Comparison of ENCODE assay signal across 34 cellular contexts in genomic region chr13:61850794-61851193, GRCh38.
"Had no signal": no experiment of that assay in that cellular context is flagged by ENCODE, and none has a peak within 500 bp of the region (broad histone marks: within the 10 kb centered on the region; RNA-seq: fewer than 3 reads in every experiment).

No MANE protein-coding gene starts in this region.

- ATAC-seq: activated CD4-positive, CD25-positive, alpha-beta regulatory T cell treated with anti-CD3 and anti-CD28 coated beads, Interleukin-2, amount 50 U/mL, for 24 hours; activated CD8-positive, alpha-beta T cell treated with anti-CD3 and anti-CD28 coated beads, Interleukin-2, amount 10 ng/mL, durations not matched to agents 7 days and 5 days; activated T-cell treated with anti-CD3 and anti-CD28 coated beads, Interleukin-2, amount 50 U/mL, for 72 hours; activated T-helper 17 cell treated with anti-CD3 and anti-CD28 coated beads, Interleukin-2, amount 50 U/mL, for 72 hours; body of pancreas; effector memory CD8-positive, alpha-beta T cell; foreskin keratinocyte; gastrocnemius medialis; heart right ventricle; T-helper 17 cell had no signal

- H3K36me3 ChIP-seq: esophagus muscularis mucosa, gastrocnemius medialis, heart right ventricle, WERI-Rb-1 had no signal

- H3K4me3 Mint-ChIP-seq: activated B cell treated with CpG ODN at 0.5 μM for 24 hours; activated CD8-positive, alpha-beta T cell treated with anti-CD3 and anti-CD28 coated beads, Interleukin-2, amount 10 ng/mL, durations not matched to agents 7 days and 5 days; activated naive CD8-positive, alpha-beta T cell; activated T-cell treated with anti-CD3 and anti-CD28 coated beads, Interleukin-2, amount 50 U/mL, for 24 hours; activated T-cell treated with anti-CD3 and anti-CD28 coated beads, Interleukin-2, amount 50 U/mL, for 72 hours; activated T-helper 17 cell treated with anti-CD3 and anti-CD28 coated beads, Interleukin-2, amount 50 U/mL, for 72 hours; effector memory CD8-positive, alpha-beta T cell; T-helper 17 cell; T-helper 2 cell treated with Interferon-gamma antibody and Interleukin-4, amounts not matched to agents 5 μg/mL and 100 μg/mL, for 36 hours had no signal

- H3K27me3 Mint-ChIP-seq: activated B cell treated with CpG ODN at 0.5 μM for 24 hours; activated naive CD8-positive, alpha-beta T cell; activated T-cell treated with anti-CD3 and anti-CD28 coated beads, Interleukin-2, amount 50 U/mL, for 24 hours; activated T-helper 17 cell treated with anti-CD3 and anti-CD28 coated beads, Interleukin-2, amount 50 U/mL, for 72 hours; effector memory CD8-positive, alpha-beta T cell; T-helper 17 cell had no signal

- H3K27me3 ChIP-seq: body of pancreas, esophagus muscularis mucosa, foreskin keratinocyte, gastrocnemius medialis, heart right ventricle, hepatocyte had no signal

- H3K4me1 ChIP-seq: body of pancreas, esophagus muscularis mucosa, foreskin keratinocyte, gastrocnemius medialis, heart right ventricle had no signal

- DNase-seq: activated B cell treated with CpG ODN at 0.5 μM for 24 hours; activated CD4-positive, alpha-beta T cell treated with anti-CD3 and anti-CD28 coated beads for 48 hours; activated CD4-positive, alpha-beta T cell treated with anti-CD3 and anti-CD28 coated beads, Interleukin-2, amount 50 U/mL, for 1 hour; activated CD4-positive, alpha-beta T cell treated with anti-CD3 and anti-CD28 coated beads, Interleukin-2, amount 50 U/mL, for 48 hours; activated CD8-positive, alpha-beta memory T cell treated with anti-CD3 and anti-CD28 coated beads, Interleukin-2, amount 50 U/mL, for 48 hours; activated CD8-positive, alpha-beta T cell treated with anti-CD3 and anti-CD28 coated beads, Interleukin-2, amount 10 ng/mL, durations not matched to agents 7 days and 5 days; activated effector memory CD4-positive, alpha-beta T cell treated with Interleukin-2 at 50 U/mL for 16 hours; activated gamma-delta T cell treated with Interleukin-2 at 50 U/mL for 16 hours; activated naive CD4-positive, alpha-beta T cell treated with anti-CD3 and anti-CD28 coated beads, Interleukin-2, amount 50 U/mL, for 16 hours; activated naive CD4-positive, alpha-beta T cell treated with Interleukin-2 at 50 U/mL for 16 hours; activated T-cell treated with anti-CD3 and anti-CD28 coated beads for 4 hours; activated T-cell treated with anti-CD3 and anti-CD28 coated beads, Interleukin-2, amount 50 U/mL, for 24 hours; activated T-cell treated with anti-CD3 and anti-CD28 coated beads, Interleukin-2, amount 50 U/mL, for 72 hours; amygdala; aorta; body of pancreas; caudate nucleus; cortex of kidney; dermis blood vessel endothelial cell; effector CD4-positive, alpha-beta T cell; effector memory CD8-positive, alpha-beta T cell; erythroblast; foreskin keratinocyte; gastrocnemius medialis; heart right ventricle; T-helper 17 cell; T1000; WERI-Rb-1 had no signal

- H3K36me3 Mint-ChIP-seq: activated naive CD8-positive, alpha-beta T cell had no signal

- H3K4me1 Mint-ChIP-seq: activated B cell treated with CpG ODN at 0.5 μM for 24 hours; activated T-helper 17 cell treated with anti-CD3 and anti-CD28 coated beads, Interleukin-2, amount 50 U/mL, for 72 hours; T-helper 17 cell had no signal

- H3K4me3 ChIP-seq: body of pancreas, esophagus muscularis mucosa, gastrocnemius medialis, heart right ventricle, hepatocyte had no signal

- H3K27ac Mint-ChIP-seq: activated B cell treated with CpG ODN at 0.5 μM for 24 hours; activated CD8-positive, alpha-beta T cell treated with anti-CD3 and anti-CD28 coated beads, Interleukin-2, amount 10 ng/mL, durations not matched to agents 7 days and 5 days; activated naive CD8-positive, alpha-beta T cell; activated T-cell treated with anti-CD3 and anti-CD28 coated beads, Interleukin-2, amount 50 U/mL, for 24 hours; activated T-cell treated with anti-CD3 and anti-CD28 coated beads, Interleukin-2, amount 50 U/mL, for 72 hours; activated T-helper 17 cell treated with anti-CD3 and anti-CD28 coated beads, Interleukin-2, amount 50 U/mL, for 72 hours; effector memory CD8-positive, alpha-beta T cell; T-helper 17 cell; T-helper 2 cell treated with Interferon-gamma antibody and Interleukin-4, amounts not matched to agents 5 μg/mL and 100 μg/mL, for 36 hours had no signal

- H3K27ac ChIP-seq: body of pancreas, esophagus muscularis mucosa, foreskin keratinocyte, gastrocnemius medialis, heart right ventricle, hepatocyte, WERI-Rb-1 had no signal

- H2AFZ ChIP-seq: hepatocyte had no signal

- H3K79me2 ChIP-seq: hepatocyte had no signal

- H3K4me2 ChIP-seq: hepatocyte had no signal

- H3K9me3 ChIP-seq: body of pancreas, esophagus muscularis mucosa, gastrocnemius medialis had no signal
